ENCODE assay signal across 30 cellular contexts in the genomic region with DNA sequence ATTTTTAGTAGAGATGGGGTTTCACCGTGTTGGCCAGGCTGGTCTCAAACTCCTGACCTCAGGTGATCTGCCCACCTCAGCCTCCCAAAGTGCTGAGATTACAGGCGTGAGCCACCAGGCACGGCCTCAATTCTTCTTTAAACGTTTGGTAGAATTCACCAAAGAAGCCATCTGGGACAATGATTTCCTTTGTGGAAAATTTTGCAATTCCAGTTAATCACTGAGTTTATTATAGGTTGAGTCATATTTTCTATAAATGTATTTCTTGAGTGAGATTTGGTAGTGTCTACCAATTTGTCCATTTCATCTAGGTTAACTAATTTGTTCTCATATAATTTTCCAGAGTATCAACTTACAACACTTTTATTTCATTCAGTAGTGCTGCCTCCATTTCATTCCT.
"Had no signal": no experiment of that assay in that cellular context is flagged by ENCODE, and none has a peak within 500 bp of the region (broad histone marks: within the 10 kb centered on the region; RNA-seq: fewer than 3 reads in every experiment).

No MANE protein-coding gene starts in this region.

- H3K4me3 ChIP-seq: ascending aorta, breast epithelium, cardiac muscle cell, coronary artery, dorsolateral prefrontal cortex, gastrocnemius medialis, heart left ventricle had no signal

- ATAC-seq: activated CD4-positive, CD25-positive, alpha-beta regulatory T cell treated with anti-CD3 and anti-CD28 coated beads, Interleukin-2, amount 50 U/mL, for 24 hours; activated CD8-positive, alpha-beta T cell treated with anti-CD3 and anti-CD28 coated beads for 36 hours; activated naive CD4-positive, alpha-beta T cell treated with anti-CD3 and anti-CD28 coated beads, Interleukin-2, amount 50 U/mL, for 72 hours; esophagus mucosa; foreskin keratinocyte; gastrocnemius medialis; heart left ventricle; T-helper 17 cell had no signal

- DNase-seq: activated B cell treated with CpG ODN at 0.5 μM for 24 hours; activated CD4-positive, alpha-beta T cell treated with anti-CD3 and anti-CD28 coated beads for 48 hours; activated CD4-positive, alpha-beta T cell treated with anti-CD3 and anti-CD28 coated beads, Interleukin-2, amount 50 U/mL, for 1 hour; activated CD4-positive, alpha-beta T cell treated with anti-CD3 and anti-CD28 coated beads, Interleukin-2, amount 50 U/mL, for 48 hours; activated CD8-positive, alpha-beta memory T cell treated with anti-CD3 and anti-CD28 coated beads for 24 hours; activated CD8-positive, alpha-beta T cell treated with anti-CD3 and anti-CD28 coated beads for 36 hours; activated effector memory CD4-positive, alpha-beta T cell treated with anti-CD3 and anti-CD28 coated beads, Interleukin-2, amount 50 U/mL, for 16 hours; activated naive CD4-positive, alpha-beta T cell treated with anti-CD3 and anti-CD28 coated beads, Interleukin-2, amount 10 ng/mL, durations not matched to agents 7 days and 5 days; activated naive CD8-positive, alpha-beta T cell treated with anti-CD3 and anti-CD28 coated beads, Interleukin-2, amount 10 ng/mL, durations not matched to agents 7 days and 5 days; activated T-cell treated with anti-CD3 and anti-CD28 coated beads, Interleukin-2, amount 50 U/mL, for 1 hour; activated T-cell treated with anti-CD3 and anti-CD28 coated beads, Interleukin-2, amount 50 U/mL, for 48 hours; central memory CD4-positive, alpha-beta T cell; dorsolateral prefrontal cortex; effector memory CD4-positive, alpha-beta T cell; endodermal cell; foreskin keratinocyte; gastrocnemius medialis; glutamatergic neuron; heart left ventricle; hypothalamus; T-helper 17 cell; T1000; WERI-Rb-1 had no signal
